In the genomic region with DNA sequence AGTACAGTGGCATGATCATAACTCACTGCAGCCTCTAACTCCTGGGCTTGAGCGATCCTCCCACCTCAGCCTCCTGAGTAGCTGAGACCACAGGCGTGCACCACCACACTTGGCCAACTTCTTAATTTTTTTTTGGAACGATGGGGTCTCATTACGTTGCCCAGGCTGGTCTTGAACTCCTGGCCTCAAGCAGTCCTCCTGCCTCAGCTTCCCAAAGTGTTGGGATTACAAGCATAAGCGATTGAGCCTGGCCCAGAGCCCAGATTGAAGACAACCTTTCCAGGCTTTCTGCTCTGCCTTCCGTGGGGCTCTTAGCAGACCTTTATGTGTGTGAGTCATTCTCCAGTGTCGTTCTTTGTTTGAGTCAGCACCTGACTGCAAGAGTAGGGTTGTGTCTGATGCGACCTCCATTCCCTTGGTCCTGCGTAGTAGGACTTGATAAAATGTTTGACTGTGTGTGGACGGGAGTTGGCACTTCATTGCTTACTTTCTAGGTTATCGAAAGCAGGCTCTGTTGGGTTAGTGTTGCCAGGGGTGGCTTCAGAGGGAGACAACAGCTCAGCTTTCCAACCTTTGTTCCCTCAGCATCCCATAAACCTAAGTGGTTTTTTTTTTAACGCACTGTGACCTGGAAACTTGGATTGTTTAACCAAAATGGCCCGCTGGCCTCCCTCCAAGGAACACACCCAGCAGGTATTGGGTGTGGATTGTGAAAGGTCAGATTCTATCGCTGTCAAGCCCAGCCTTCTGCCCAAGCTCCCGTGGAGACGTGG, we compare ENCODE assay signal across 8 cellular contexts. TPM values are rescaled to one million over a fixed set of nuclear protein-coding genes. Genes with fewer than 3 reads are reported as not detected.
A peak's percentile ranks its signal among the peaks of the same experiment; 100 is the strongest.
DNase-seq lines count a peak whose midpoint lies in the region; TF ChIP-seq lines count a peak whose summit lies in the region.

No MANE protein-coding gene starts in this region.

- intact Hi-C loops in Calu3 (cut with micrococcal nuclease; ENCODE audit: unreplicated experiment) = loop anchor here (5.0 kb wide), 1 partner anchor 35 kb away; no protein-coding TSS in a partner anchor

- no TSS peak for BruUV-seq in Calu3 (replicated peaks; lab: Mats Ljungman, UMichigan)

- H3K27me3 Mint-ChIP-seq in Calu3 (ENCODE audit: unreplicated experiment) (no peaks in the 10 kb centered on the region), nephron progenitor cell (ENCODE audit: low read depth, poor library complexity) (no peaks in the 10 kb centered on the region)

- H3K4me3 Mint-ChIP-seq in Calu3 (ENCODE audit: low read depth, unreplicated experiment) = peak overlapping the region; percentile 64
- no peak overlapping the region for H3K4me3 Mint-ChIP-seq in nephron progenitor cell

- no peak for TF ChIP-seq CTCF in Calu3 (IDR thresholded peaks at IDR 0.05; ENCODE audit: unreplicated experiment)
- no peak for TF ChIP-seq CTCF in nephron progenitor cell (IDR thresholded peaks at IDR 0.05)

- in situ Hi-C loops in T47D (cut with HindIII; ENCODE audit: low pct_unique_long_range_greater_than_20kb, low sequenced_read_pairs) = no loop called here

- peaks cover 22% of the 10 kb centered on the region for H3K4me1 Mint-ChIP-seq in Calu3 (ENCODE audit: low read depth, unreplicated experiment)
- peaks cover 31% of the 10 kb centered on the region for H3K4me1 Mint-ChIP-seq in nephron progenitor cell

- H3K27ac Mint-ChIP-seq in Calu3 (ENCODE audit: unreplicated experiment) = peak overlapping the region; percentile 96
- H3K27ac Mint-ChIP-seq in nephron progenitor cell = peak overlapping the region; percentile 98

- DNase-seq in Calu3 (peak; percentile 84), NCI-H146 treated with DMSO at 0.1 percent for 48 hours (lab: John Stamatoyannopoulos, UW; ENCODE audit: unreplicated experiment) (peak; percentile 81), T47D (ENCODE audit: low read depth in 1 of 2, low spot score in 1 of 2) (peak; percentile 45 to 91), nephron progenitor cell (no peak), SW 1271 (lab: John Stamatoyannopoulos, UW) (no peak), cerebellar nuclear complex (lab: John Stamatoyannopoulos, UW) (no peak), T-helper 9 cell (no peak), D341Med (ENCODE audit: low spot score) (no peak)

- H3K36me3 Mint-ChIP-seq in Calu3 (ENCODE audit: insufficient read depth, unreplicated experiment) = peaks cover 22% of the 10 kb centered on the region
- H3K36me3 Mint-ChIP-seq in nephron progenitor cell (ENCODE audit: low read depth) = peaks cover 27% of the 10 kb centered on the region

- CTCF ChIA-PET in Calu3 (lab: Charles Lee) = interaction anchor here (0.6 to 1.0 kb wide), 3 partner anchors 24 to 1445 kb away, joined by 3 to 4 read pairs (median 3); no protein-coding TSS in a partner anchor

- H3K9me3 Mint-ChIP-seq in Calu3 (ENCODE audit: low read depth, unreplicated experiment) = no peaks in the 10 kb centered on the region
- H3K9me3 Mint-ChIP-seq in nephron progenitor cell = no peaks in the 10 kb centered on the region

RNA-seq across cellular contexts. Expression of gene EEF2K, which starts 26.4 kb away (rescaled TPM):
- total RNA-seq in Calu3 (2022) = 25.8 and 31.8 TPM in 2 replicates

Comparison
In these comparisons a context has a peak if more than half of its experiments do, and no peak if none do; other contexts are left out.
1. DNase-seq: peak in Calu3 (single experiment), NCI-H146 treated with DMSO at 0.1 percent for 48 hours (single experiment) and T47D (2 of 2); none in nephron progenitor cell (single experiment), SW 1271 (0 of 2), cerebellar nuclear complex (0 of 2), T-helper 9 cell (single experiment) and D341Med (single experiment).